8 cellular contexts compared by ENCODE assay signal in the genomic region with DNA sequence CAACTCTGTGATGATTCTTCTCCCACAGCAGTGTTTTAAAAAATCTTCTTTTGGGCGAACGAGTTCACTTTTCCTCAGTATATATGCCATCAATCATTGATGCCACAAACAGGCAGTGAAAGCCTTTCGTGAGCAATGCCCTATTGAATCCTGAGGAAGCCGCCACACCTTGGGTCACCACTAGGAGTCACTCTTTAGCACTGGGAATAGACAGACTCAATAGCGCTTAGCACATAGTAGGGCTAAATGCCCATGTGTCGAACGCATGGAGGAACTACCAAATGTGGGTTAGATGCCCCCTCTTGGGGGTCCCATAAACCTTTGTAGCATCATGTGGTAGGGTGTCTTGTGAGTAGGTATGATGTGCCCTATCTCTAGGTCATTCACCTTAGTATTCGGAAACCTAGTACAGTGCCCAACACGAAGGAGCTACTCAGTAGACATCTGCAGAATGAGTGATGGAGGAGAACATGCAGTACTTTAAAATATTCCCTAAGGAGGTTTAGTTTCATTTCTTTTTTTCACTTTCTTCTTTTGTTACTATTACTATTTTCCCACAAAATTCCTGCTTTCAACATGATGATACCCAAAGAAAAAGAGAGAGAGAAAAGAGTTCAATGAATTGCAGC.
DNase-seq lines count a peak whose midpoint lies in the region; ATAC-seq and TF ChIP-seq lines count a peak whose summit lies in the region.
"Had no signal": no experiment of that assay in that cellular context is flagged by ENCODE, and none has a peak within 500 bp of the region (broad histone marks: within the 10 kb centered on the region; RNA-seq: fewer than 3 reads in every experiment).

No MANE protein-coding gene starts in this region.

- no peak for DNase-seq in GM12865 (ENCODE audit: low read depth)
- DNase-seq in NB4 (ENCODE audit: low read depth) = peak; percentile 50
- DNase-seq in erythroblast (lab: John Stamatoyannopoulos, UW) = peak; percentile 12 to 41
- no peak for DNase-seq in sciatic nerve (ENCODE audit: low spot score)
- DNase-seq in posterior cingulate gyrus = no peak
- DNase-seq: NCI-H2171 had no signal

- TF ChIP-seq POLR2A in NB4 (IDR thresholded peaks at IDR 0.05; ENCODE audit: extremely low read depth, insufficient read length) (no peak), erythroblast (IDR thresholded peaks at IDR 0.05; ENCODE audit: low read length) (no peak)

- peak; percentile 56 for ATAC-seq in sciatic nerve
- ATAC-seq in GM21737 (IDR thresholded peaks at IDR 0.05; ENCODE audit: unreplicated experiment) = no peak
- ATAC-seq in HG02973 (IDR thresholded peaks at IDR 0.05; ENCODE audit: unreplicated experiment) = no peak

- H3K4me3 ChIP-seq in GM12865 (ENCODE audit: low read depth, low read length) = no peak overlapping the region
- no peak overlapping the region for H3K4me3 ChIP-seq in NB4 (ENCODE audit: low read depth, low read length)

- intact Hi-C loops in sciatic nerve (cut with DNase I) = no loop called here
- intact Hi-C loops in posterior cingulate gyrus (cut with DNase I) = no loop called here

- TF ChIP-seq CTCF in GM12865 (IDR thresholded peaks at IDR 0.05; ENCODE audit: insufficient read depth, low read depth, low read length, missing control alignments) = peak; percentile 48
- peak; percentile 97 for TF ChIP-seq CTCF in NB4 (IDR thresholded peaks at IDR 0.05; ENCODE audit: low read depth, low read length)

Comparison
In these comparisons a context has a peak if more than half of its experiments do, and no peak if none do; other contexts are left out.
1. DNase-seq: peak in NB4 (single experiment) and erythroblast (2 of 2); none in GM12865 (single experiment), sciatic nerve (single experiment) and posterior cingulate gyrus (0 of 10).